Comparison of ENCODE assay signal across 18 cellular contexts in genomic region chr16:85047867-85048455, GRCh38. TPM values are rescaled to one million over a fixed set of nuclear protein-coding genes. Genes with fewer than 3 reads are reported as not detected.
DNase-seq lines count a peak whose midpoint lies in the region; ATAC-seq and TF ChIP-seq lines count a peak whose summit lies in the region.
"Had no signal": no experiment of that assay in that cellular context is flagged by ENCODE, and none has a peak within 500 bp of the region (broad histone marks: within the 10 kb centered on the region; RNA-seq: fewer than 3 reads in every experiment).

No MANE protein-coding gene starts in this region.

- ATAC-seq in T-helper 17 cell (no peak), lower lobe of right lung (peak; percentile 49 to 57)
- ATAC-seq: effector memory CD8-positive, alpha-beta T cell; sciatic nerve; SK-N-SH treated with all-trans-retinoic acid at 6 μM for 48 hours had no signal

- peaks cover 47% of the 10 kb centered on the region for H3K4me1 ChIP-seq in BLaER1
- peaks cover 4% of the 10 kb centered on the region for H3K4me1 ChIP-seq in CD8-positive, alpha-beta memory T cell (ENCODE audit: insufficient read depth, low read length)
- peaks cover 28% of the 10 kb centered on the region for H3K4me1 ChIP-seq in lower lobe of right lung
- no peaks in the 10 kb centered on the region for H3K4me1 ChIP-seq in OCI-LY7 (ENCODE audit: insufficient read depth, low read length, poor library complexity, severe bottlenecking)
- H3K4me1 ChIP-seq: neural progenitor cell had no signal

- peaks cover 6 to 23% (median 16%) of the 10 kb centered on the region in 3 donors for H3K4me1 Mint-ChIP-seq in CD8-positive, alpha-beta memory T cell
- peaks cover 24% of the 10 kb centered on the region for H3K4me1 Mint-ChIP-seq in T-helper 17 cell
- H3K4me1 Mint-ChIP-seq: activated B cell treated with CpG ODN at 0.5 μM for 24 hours, GM23338, neural progenitor cell had no signal

- no peak for DNase-seq in CD8-positive, alpha-beta memory T cell
- DNase-seq in T-helper 17 cell (no peak), lower lobe of right lung (peak; percentile 80), NCI-H1105 treated with DMSO at 0.1 percent for 48 hours (lab: John Stamatoyannopoulos, UW) (no peak), retina (no peak), foreskin melanocyte (no peak), OCI-LY7 (ENCODE audit: low spot score) (no peak)
- DNase-seq: activated B cell treated with CpG ODN at 0.5 μM for 24 hours; activated naive CD4-positive, alpha-beta T cell treated with anti-CD3 and anti-CD28 coated beads, Interleukin-2, amount 50 U/mL, for 16 hours; effector memory CD8-positive, alpha-beta T cell; mammary epithelial cell; NCI-H2227 treated with DMSO at 0.1 percent for 48 hours had no signal

- no peak overlapping the region for H3K4me3 Mint-ChIP-seq in CD8-positive, alpha-beta memory T cell
- no peak overlapping the region for H3K4me3 Mint-ChIP-seq in T-helper 17 cell
- H3K4me3 Mint-ChIP-seq: activated B cell treated with CpG ODN at 0.5 μM for 24 hours; effector memory CD8-positive, alpha-beta T cell; GM23338; neural progenitor cell had no signal

- H2AFZ ChIP-seq in OCI-LY7 (ENCODE audit: low read length): no peak overlapping the region
- H2AFZ ChIP-seq: GM23338, neural progenitor cell had no signal

- peak overlapping the region in 2 of 8 donors; percentile 47 to 74 for H3K27ac Mint-ChIP-seq in CD8-positive, alpha-beta memory T cell
- H3K27ac Mint-ChIP-seq in T-helper 17 cell: peak overlapping the region; percentile 85
- H3K27ac Mint-ChIP-seq: activated B cell treated with CpG ODN at 0.5 μM for 24 hours, GM23338, neural progenitor cell had no signal

- TF ChIP-seq CTCF in lower lobe of right lung (IDR thresholded peaks at IDR 0.05) (no peak), OCI-LY7 (conservative IDR thresholded peaks at IDR 0.05; ENCODE audit: low read length) (no peak)

- intact Hi-C loops in lower lobe of right lung (cut with DNase I) (no loop called here), OCI-LY7 (cut with micrococcal nuclease; ENCODE audit: unreplicated experiment) (no loop called here)

- H3K4me2 ChIP-seq in BLaER1 (peak overlapping the region; percentile 70), OCI-LY7 (ENCODE audit: low read length) (no peak overlapping the region)
- H3K4me2 ChIP-seq: GM23338, neural progenitor cell had no signal

- H3K27ac ChIP-seq in BLaER1 (no peak overlapping the region), lower lobe of right lung (peak overlapping the region; percentile 71), OCI-LY7 (ENCODE audit: low read depth, low read length, poor library complexity, severe bottlenecking) (no peak overlapping the region)
- H3K27ac ChIP-seq in CD8-positive, alpha-beta memory T cell (ENCODE audit: low read depth, low read length): peak overlapping the region; percentile 94
- H3K27ac ChIP-seq: neural progenitor cell had no signal

- H4K20me1 ChIP-seq in BLaER1 (peaks cover 5% of the 10 kb centered on the region; the same call in 1 of the 2 replicates), OCI-LY7 (ENCODE audit: insufficient read depth, low read length) (no peaks in the 10 kb centered on the region)

- H3K36me3 ChIP-seq in BLaER1 (no peaks in the 10 kb centered on the region), lower lobe of right lung (no peaks in the 10 kb centered on the region), OCI-LY7 (ENCODE audit: insufficient read depth, low read length) (no peaks in the 10 kb centered on the region)
- H3K36me3 ChIP-seq in CD8-positive, alpha-beta memory T cell (ENCODE audit: insufficient read depth, low read length): no peaks in the 10 kb centered on the region
- H3K36me3 ChIP-seq: neural progenitor cell had no signal

- H3K4me3 ChIP-seq in BLaER1: no peak overlapping the region
- H3K4me3 ChIP-seq in CD8-positive, alpha-beta memory T cell (ENCODE audit: low read length): peak overlapping the region; percentile 30
- no peak overlapping the region for H3K4me3 ChIP-seq in lower lobe of right lung
- no peak overlapping the region for H3K4me3 ChIP-seq in OCI-LY7 (ENCODE audit: low read depth, low read length, poor library complexity, severe bottlenecking)
- H3K4me3 ChIP-seq: GM23338, neural progenitor cell, tibial nerve had no signal

- POLR2A ChIA-PET in CD8-positive, alpha-beta memory T cell (lab: Charles Lee): no interaction called here
- POLR2A ChIA-PET in OCI-LY7 (lab: Charles Lee): no interaction called here

- no peaks in the 10 kb centered on the region for H3K9me3 Mint-ChIP-seq in CD8-positive, alpha-beta memory T cell
- H3K9me3 Mint-ChIP-seq: activated B cell treated with CpG ODN at 0.5 μM for 24 hours; effector memory CD8-positive, alpha-beta T cell; GM23338; neural progenitor cell had no signal

- no peaks in the 10 kb centered on the region for H3K9me2 ChIP-seq in OCI-LY7 (ENCODE audit: insufficient read depth, low read length)

- H3K79me2 ChIP-seq in OCI-LY7 (ENCODE audit: insufficient read depth, low read depth, low read length): no peaks in the 10 kb centered on the region

- BruUV-seq in OCI-LY7 (replicated peaks; lab: Mats Ljungman, UMichigan): no TSS peak

- H3K9ac ChIP-seq in BLaER1: no peak overlapping the region
- H3K9ac ChIP-seq: neural progenitor cell had no signal

- no peaks in the 10 kb centered on the region for H3K27me3 Mint-ChIP-seq in CD8-positive, alpha-beta memory T cell
- no peaks in the 10 kb centered on the region for H3K27me3 Mint-ChIP-seq in T-helper 17 cell
- H3K27me3 Mint-ChIP-seq: effector memory CD8-positive, alpha-beta T cell had no signal

- H3K27me3 ChIP-seq in BLaER1 (peaks cover 34% of the 10 kb centered on the region), lower lobe of right lung (ENCODE audit: low read depth) (no peaks in the 10 kb centered on the region)
- no peaks in the 10 kb centered on the region for H3K27me3 ChIP-seq in CD8-positive, alpha-beta memory T cell (ENCODE audit: insufficient read depth, low read length, poor library complexity, severe bottlenecking)
- H3K27me3 ChIP-seq: neural progenitor cell, tibial nerve had no signal

- CTCF ChIA-PET in CD8-positive, alpha-beta memory T cell (lab: Charles Lee): no interaction called here
- CTCF ChIA-PET in OCI-LY7 (lab: Charles Lee; ENCODE audit: unreplicated experiment): no interaction called here

- H3K9me3 ChIP-seq in BLaER1 (no peaks in the 10 kb centered on the region), T-helper 17 cell (ENCODE audit: control insufficient read depth, low read length, poor library complexity, severe bottlenecking) (no peaks in the 10 kb centered on the region), lower lobe of right lung (no peaks in the 10 kb centered on the region), OCI-LY7 (ENCODE audit: low read length) (no peaks in the 10 kb centered on the region)
- H3K9me3 ChIP-seq in CD8-positive, alpha-beta memory T cell (ENCODE audit: low read length): no peaks in the 10 kb centered on the region
- H3K9me3 ChIP-seq: tibial nerve had no signal

- peaks cover 0 to 12% (median 11%) of the 10 kb centered on the region in 3 donors for H3K36me3 Mint-ChIP-seq in CD8-positive, alpha-beta memory T cell
- peaks cover 4% of the 10 kb centered on the region for H3K36me3 Mint-ChIP-seq in T-helper 17 cell (ENCODE audit: low read depth)

RNA-seq across cellular contexts. Expression of gene KIAA0513, which starts 20.4 kb away (rescaled TPM):
- 10 to 100 TPM; 13.2 to 13.5 TPM for total RNA-seq in CD8-positive, alpha-beta memory T cell
- 7.2 TPM for polyA plus RNA-seq in CD8-positive, alpha-beta memory T cell
- 10 to 100 TPM in 1 of 2 donors, 1 to 10 TPM in 1; 8.1 to 35.0 TPM for total RNA-seq in T-helper 17 cell
- 31.1 TPM for total RNA-seq in lower lobe of right lung
- total RNA-seq in OCI-LY7 (2014; rRNA removed; shearing (Covaris generic)): 0.59 and 4.8 TPM in 2 replicates
- 0.88 and 1.3 TPM in 2 replicates for total RNA-seq in OCI-LY7 (2022)

RNA-seq across cellular contexts. Expression of gene ZDHHC7, which starts 36.6 kb away (rescaled TPM):
- total RNA-seq in CD8-positive, alpha-beta memory T cell: 10 to 100 TPM; 31.6 to 32.6 TPM
- polyA plus RNA-seq in CD8-positive, alpha-beta memory T cell: 45.7 TPM
- 10 to 100 TPM; 35.4 to 46.6 TPM for total RNA-seq in T-helper 17 cell
- total RNA-seq in lower lobe of right lung: 77.9 TPM
- 17.3 and 24.3 TPM in 2 replicates for total RNA-seq in OCI-LY7 (2014; rRNA removed; shearing (Covaris generic))
- 22.5 and 24.1 TPM in 2 replicates for total RNA-seq in OCI-LY7 (2022)

Comparison
In these comparisons a context has a peak if more than half of its experiments do, and no peak if none do; other contexts are left out.
1. H3K27ac ChIP-seq: peak in CD8-positive, alpha-beta memory T cell (single experiment) and lower lobe of right lung (single experiment); none in BLaER1 (single experiment) and OCI-LY7 (single experiment).